In genomic region chr5:143606043-143606752, GRCh38 we compare ENCODE assay signal across 8 cellular contexts.
DNase-seq lines count a peak whose midpoint lies in the region; ATAC-seq and TF ChIP-seq lines count a peak whose summit lies in the region.

No MANE protein-coding gene starts in this region.

- H4K20me1 ChIP-seq in BLaER1: no peaks in the 10 kb centered on the region

- intact Hi-C loops in activated CD8-positive, alpha-beta T cell treated with anti-CD3 and anti-CD28 coated beads for 36 hours (cut with micrococcal nuclease): loop anchor here (10.0 kb wide), 1 partner anchor 89 kb away; no protein-coding TSS in a partner anchor

- H3K9me3 ChIP-seq in BLaER1: peaks cover 63% of the 10 kb centered on the region

- peaks cover 33% of the 10 kb centered on the region for H3K4me1 Mint-ChIP-seq in activated CD8-positive, alpha-beta T cell treated with anti-CD3 and anti-CD28 coated beads for 36 hours (ENCODE audit: low read depth)

- H3K9me3 Mint-ChIP-seq in activated CD8-positive, alpha-beta T cell treated with anti-CD3 and anti-CD28 coated beads for 36 hours: peaks cover 17% of the 10 kb centered on the region

- H3K9ac ChIP-seq in BLaER1: peak overlapping the region; percentile 85

- CTCF ChIA-PET in activated CD8-positive, alpha-beta T cell treated with anti-CD3 and anti-CD28 coated beads for 36 hours (lab: Charles Lee): interaction anchor here (1.0 to 1.2 kb wide), 2 partner anchors 15 to 219 kb away, joined by 3 read pairs; no protein-coding TSS in a partner anchor

- no peak for TF ChIP-seq CTCF in activated CD8-positive, alpha-beta T cell treated with anti-CD3 and anti-CD28 coated beads for 36 hours (IDR thresholded peaks at IDR 0.05)

- peaks cover 48% of the 10 kb centered on the region for H3K4me1 ChIP-seq in BLaER1

- H3K4me3 Mint-ChIP-seq in activated CD8-positive, alpha-beta T cell treated with anti-CD3 and anti-CD28 coated beads for 36 hours: no peak overlapping the region

- ATAC-seq in GM19035 (IDR thresholded peaks at IDR 0.05; ENCODE audit: unreplicated experiment) (peak; percentile 83), HG03135 (IDR thresholded peaks at IDR 0.05; ENCODE audit: unreplicated experiment) (peak; percentile 80)
- ATAC-seq in activated CD8-positive, alpha-beta T cell treated with anti-CD3 and anti-CD28 coated beads for 36 hours: peak; percentile 84

- H3K27ac Mint-ChIP-seq in activated CD8-positive, alpha-beta T cell treated with anti-CD3 and anti-CD28 coated beads for 36 hours: peak overlapping the region; percentile 90

- H3K27me3 ChIP-seq in BLaER1: no peaks in the 10 kb centered on the region

- peak overlapping the region; percentile 62 for H3K4me3 ChIP-seq in BLaER1

- peak; percentile 53 for DNase-seq in activated CD8-positive, alpha-beta T cell treated with anti-CD3 and anti-CD28 coated beads for 36 hours
- DNase-seq in NCI-H69 (lab: John Stamatoyannopoulos, UW) (no peak), ureter (ENCODE audit: low spot score) (no peak), dermis blood vessel endothelial cell (no peak)
- no peak for DNase-seq in effector CD8-positive, alpha-beta T cell (lab: John Stamatoyannopoulos, UW)

- H3K36me3 ChIP-seq in BLaER1: peaks cover 17% of the 10 kb centered on the region; the same call in 1 of the 2 replicates

- POLR2A ChIA-PET in activated CD8-positive, alpha-beta T cell treated with anti-CD3 and anti-CD28 coated beads for 36 hours (lab: Charles Lee): interaction anchor here (0.6 to 1.0 kb wide), 3 partner anchors 37 to 582 kb away, joined by 3 read pairs; no protein-coding TSS in a partner anchor

- H3K4me2 ChIP-seq in BLaER1: peak overlapping the region; percentile 77

- H3K36me3 Mint-ChIP-seq in activated CD8-positive, alpha-beta T cell treated with anti-CD3 and anti-CD28 coated beads for 36 hours (ENCODE audit: low read depth): peaks cover 5% of the 10 kb centered on the region

- peaks cover 8% of the 10 kb centered on the region for H3K27me3 Mint-ChIP-seq in activated CD8-positive, alpha-beta T cell treated with anti-CD3 and anti-CD28 coated beads for 36 hours

- peak overlapping the region; percentile 98 for H3K27ac ChIP-seq in BLaER1
